1 cellular context compared by ENCODE assay signal in the genomic region with DNA sequence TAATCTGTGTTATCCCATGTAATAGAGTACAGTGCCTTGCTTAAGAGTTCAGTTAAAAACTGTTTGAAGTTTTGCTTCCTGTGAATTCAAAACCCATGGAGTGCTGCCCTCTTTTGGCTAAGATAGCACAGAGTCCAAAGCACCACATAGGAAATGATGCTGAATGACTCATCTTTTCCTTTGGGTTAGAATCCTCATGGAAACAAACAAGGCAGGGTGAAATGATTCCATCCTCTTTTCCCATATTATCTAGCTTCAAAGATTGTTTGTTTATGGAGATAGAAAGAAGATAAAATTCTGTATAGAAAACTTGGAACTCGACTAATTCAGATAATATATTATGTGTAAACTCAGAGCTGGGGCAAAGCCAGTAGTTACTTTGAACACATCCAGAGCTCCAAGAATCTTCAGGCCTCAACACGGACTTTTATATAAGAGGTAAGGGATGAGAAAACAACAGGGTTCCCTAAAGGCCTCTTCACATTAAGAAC.
TF ChIP-seq lines count a peak whose summit lies in the region.

No MANE protein-coding gene starts in this region.

TF ChIP-seq in HEK293, 187 proteins besides CTCF, POLR2A, EP300 and RAD21 (continued from another document and continues in another):
- TF ChIP-seq, protein P1, sequence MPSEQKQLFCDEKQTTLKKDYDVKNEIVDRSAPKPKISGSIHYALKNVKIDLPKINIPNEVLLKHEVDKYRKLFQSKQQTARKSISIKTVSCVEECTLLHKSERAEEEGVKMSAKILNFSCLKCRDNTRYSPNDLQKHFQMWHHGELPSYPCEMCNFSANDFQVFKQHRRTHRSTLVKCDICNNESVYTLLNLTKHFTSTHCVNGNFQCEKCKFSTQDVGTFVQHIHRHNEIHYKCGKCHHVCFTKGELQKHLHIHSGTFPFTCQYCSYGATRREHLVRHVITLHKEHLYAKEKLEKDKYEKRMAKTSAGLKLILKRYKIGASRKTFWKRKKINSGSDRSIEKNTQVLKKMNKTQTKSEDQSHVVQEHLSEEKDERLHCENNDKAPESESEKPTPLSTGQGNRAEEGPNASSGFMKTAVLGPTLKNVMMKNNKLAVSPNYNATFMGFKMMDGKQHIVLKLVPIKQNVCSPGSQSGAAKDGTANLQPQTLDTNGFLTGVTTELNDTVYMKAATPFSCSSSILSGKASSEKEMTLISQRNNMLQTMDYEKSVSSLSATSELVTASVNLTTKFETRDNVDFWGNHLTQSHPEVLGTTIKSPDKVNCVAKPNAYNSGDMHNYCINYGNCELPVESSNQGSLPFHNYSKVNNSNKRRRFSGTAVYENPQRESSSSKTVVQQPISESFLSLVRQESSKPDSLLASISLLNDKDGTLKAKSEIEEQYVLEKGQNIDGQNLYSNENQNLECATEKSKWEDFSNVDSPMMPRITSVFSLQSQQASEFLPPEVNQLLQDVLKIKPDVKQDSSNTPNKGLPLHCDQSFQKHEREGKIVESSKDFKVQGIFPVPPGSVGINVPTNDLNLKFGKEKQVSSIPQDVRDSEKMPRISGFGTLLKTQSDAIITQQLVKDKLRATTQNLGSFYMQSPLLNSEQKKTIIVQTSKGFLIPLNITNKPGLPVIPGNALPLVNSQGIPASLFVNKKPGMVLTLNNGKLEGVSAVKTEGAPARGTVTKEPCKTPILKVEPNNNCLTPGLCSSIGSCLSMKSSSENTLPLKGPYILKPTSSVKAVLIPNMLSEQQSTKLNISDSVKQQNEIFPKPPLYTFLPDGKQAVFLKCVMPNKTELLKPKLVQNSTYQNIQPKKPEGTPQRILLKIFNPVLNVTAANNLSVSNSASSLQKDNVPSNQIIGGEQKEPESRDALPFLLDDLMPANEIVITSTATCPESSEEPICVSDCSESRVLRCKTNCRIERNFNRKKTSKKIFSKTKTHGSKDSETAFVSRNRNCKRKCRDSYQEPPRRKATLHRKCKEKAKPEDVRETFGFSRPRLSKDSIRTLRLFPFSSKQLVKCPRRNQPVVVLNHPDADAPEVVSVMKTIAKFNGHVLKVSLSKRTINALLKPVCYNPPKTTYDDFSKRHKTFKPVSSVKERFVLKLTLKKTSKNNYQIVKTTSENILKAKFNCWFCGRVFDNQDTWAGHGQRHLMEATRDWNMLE (tag by site-specific recombination; conservative IDR thresholded peaks at IDR 0.05; ENCODE audit: low read depth) = peak; percentile 64
- TF ChIP-seq, protein P2, sequence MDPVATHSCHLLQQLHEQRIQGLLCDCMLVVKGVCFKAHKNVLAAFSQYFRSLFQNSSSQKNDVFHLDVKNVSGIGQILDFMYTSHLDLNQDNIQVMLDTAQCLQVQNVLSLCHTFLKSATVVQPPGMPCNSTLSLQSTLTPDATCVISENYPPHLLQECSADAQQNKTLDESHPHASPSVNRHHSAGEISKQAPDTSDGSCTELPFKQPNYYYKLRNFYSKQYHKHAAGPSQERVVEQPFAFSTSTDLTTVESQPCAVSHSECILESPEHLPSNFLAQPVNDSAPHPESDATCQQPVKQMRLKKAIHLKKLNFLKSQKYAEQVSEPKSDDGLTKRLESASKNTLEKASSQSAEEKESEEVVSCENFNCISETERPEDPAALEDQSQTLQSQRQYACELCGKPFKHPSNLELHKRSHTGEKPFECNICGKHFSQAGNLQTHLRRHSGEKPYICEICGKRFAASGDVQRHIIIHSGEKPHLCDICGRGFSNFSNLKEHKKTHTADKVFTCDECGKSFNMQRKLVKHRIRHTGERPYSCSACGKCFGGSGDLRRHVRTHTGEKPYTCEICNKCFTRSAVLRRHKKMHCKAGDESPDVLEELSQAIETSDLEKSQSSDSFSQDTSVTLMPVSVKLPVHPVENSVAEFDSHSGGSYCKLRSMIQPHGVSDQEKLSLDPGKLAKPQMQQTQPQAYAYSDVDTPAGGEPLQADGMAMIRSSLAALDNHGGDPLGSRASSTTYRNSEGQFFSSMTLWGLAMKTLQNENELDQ (tag by site-specific recombination; IDR thresholded peaks at IDR 0.05; ENCODE audit: low read depth) = no peak
- no peak for TF ChIP-seq ZNF785 (tag by site-specific recombination; IDR thresholded peaks at IDR 0.05)
- TF ChIP-seq, protein P3, sequence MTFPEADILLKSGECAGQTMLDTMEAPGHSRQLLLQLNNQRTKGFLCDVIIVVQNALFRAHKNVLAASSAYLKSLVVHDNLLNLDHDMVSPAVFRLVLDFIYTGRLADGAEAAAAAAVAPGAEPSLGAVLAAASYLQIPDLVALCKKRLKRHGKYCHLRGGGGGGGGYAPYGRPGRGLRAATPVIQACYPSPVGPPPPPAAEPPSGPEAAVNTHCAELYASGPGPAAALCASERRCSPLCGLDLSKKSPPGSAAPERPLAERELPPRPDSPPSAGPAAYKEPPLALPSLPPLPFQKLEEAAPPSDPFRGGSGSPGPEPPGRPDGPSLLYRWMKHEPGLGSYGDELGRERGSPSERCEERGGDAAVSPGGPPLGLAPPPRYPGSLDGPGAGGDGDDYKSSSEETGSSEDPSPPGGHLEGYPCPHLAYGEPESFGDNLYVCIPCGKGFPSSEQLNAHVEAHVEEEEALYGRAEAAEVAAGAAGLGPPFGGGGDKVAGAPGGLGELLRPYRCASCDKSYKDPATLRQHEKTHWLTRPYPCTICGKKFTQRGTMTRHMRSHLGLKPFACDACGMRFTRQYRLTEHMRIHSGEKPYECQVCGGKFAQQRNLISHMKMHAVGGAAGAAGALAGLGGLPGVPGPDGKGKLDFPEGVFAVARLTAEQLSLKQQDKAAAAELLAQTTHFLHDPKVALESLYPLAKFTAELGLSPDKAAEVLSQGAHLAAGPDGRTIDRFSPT (tag by site-specific recombination; IDR thresholded peaks at IDR 0.05) = peak; percentile 49; the same call in 1 of the 2 replicates
- peak; percentile 88; the same call in 1 of the 2 replicates for TF ChIP-seq ZNF184 (tag by site-specific recombination; IDR thresholded peaks at IDR 0.05)
- TF ChIP-seq, protein P4, sequence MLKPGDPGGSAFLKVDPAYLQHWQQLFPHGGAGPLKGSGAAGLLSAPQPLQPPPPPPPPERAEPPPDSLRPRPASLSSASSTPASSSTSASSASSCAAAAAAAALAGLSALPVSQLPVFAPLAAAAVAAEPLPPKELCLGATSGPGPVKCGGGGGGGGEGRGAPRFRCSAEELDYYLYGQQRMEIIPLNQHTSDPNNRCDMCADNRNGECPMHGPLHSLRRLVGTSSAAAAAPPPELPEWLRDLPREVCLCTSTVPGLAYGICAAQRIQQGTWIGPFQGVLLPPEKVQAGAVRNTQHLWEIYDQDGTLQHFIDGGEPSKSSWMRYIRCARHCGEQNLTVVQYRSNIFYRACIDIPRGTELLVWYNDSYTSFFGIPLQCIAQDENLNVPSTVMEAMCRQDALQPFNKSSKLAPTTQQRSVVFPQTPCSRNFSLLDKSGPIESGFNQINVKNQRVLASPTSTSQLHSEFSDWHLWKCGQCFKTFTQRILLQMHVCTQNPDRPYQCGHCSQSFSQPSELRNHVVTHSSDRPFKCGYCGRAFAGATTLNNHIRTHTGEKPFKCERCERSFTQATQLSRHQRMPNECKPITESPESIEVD (tag by site-specific recombination; IDR thresholded peaks at IDR 0.05) = peak; percentile 78
- TF ChIP-seq ZNF843 (tag by site-specific recombination; IDR thresholded peaks at IDR 0.05) = peak; percentile 57; the same call in 1 of the 2 replicates
- TF ChIP-seq, protein P5, sequence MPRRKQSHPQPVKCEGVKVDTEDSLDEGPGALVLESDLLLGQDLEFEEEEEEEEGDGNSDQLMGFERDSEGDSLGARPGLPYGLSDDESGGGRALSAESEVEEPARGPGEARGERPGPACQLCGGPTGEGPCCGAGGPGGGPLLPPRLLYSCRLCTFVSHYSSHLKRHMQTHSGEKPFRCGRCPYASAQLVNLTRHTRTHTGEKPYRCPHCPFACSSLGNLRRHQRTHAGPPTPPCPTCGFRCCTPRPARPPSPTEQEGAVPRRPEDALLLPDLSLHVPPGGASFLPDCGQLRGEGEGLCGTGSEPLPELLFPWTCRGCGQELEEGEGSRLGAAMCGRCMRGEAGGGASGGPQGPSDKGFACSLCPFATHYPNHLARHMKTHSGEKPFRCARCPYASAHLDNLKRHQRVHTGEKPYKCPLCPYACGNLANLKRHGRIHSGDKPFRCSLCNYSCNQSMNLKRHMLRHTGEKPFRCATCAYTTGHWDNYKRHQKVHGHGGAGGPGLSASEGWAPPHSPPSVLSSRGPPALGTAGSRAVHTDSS (tag by site-specific recombination; IDR thresholded peaks at IDR 0.05) = 0 out of 2 replicates have a peak, but pooled peaks have one; percentile 13
- peak; percentile 59; the same call in 1 of the 2 replicates for TF ChIP-seq ZBTB17 (tag by site-specific recombination; IDR thresholded peaks at IDR 0.05)
- TF ChIP-seq REPIN1 (tag by site-specific recombination; IDR thresholded peaks at IDR 0.05; ENCODE audit: low read depth) = no peak
- TF ChIP-seq, protein P6, sequence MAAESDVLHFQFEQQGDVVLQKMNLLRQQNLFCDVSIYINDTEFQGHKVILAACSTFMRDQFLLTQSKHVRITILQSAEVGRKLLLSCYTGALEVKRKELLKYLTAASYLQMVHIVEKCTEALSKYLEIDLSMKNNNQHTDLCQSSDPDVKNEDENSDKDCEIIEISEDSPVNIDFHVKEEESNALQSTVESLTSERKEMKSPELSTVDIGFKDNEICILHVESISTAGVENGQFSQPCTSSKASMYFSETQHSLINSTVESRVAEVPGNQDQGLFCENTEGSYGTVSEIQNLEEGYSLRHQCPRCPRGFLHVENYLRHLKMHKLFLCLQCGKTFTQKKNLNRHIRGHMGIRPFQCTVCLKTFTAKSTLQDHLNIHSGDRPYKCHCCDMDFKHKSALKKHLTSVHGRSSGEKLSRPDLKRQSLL (tag by site-specific recombination; IDR thresholded peaks at IDR 0.05) = peak; percentile 4; the same call in 1 of the 2 replicates
- TF ChIP-seq, protein P7, sequence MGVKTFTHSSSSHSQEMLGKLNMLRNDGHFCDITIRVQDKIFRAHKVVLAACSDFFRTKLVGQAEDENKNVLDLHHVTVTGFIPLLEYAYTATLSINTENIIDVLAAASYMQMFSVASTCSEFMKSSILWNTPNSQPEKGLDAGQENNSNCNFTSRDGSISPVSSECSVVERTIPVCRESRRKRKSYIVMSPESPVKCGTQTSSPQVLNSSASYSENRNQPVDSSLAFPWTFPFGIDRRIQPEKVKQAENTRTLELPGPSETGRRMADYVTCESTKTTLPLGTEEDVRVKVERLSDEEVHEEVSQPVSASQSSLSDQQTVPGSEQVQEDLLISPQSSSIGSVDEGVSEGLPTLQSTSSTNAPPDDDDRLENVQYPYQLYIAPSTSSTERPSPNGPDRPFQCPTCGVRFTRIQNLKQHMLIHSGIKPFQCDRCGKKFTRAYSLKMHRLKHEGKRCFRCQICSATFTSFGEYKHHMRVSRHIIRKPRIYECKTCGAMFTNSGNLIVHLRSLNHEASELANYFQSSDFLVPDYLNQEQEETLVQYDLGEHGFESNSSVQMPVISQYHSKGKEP (tag by site-specific recombination; IDR thresholded peaks at IDR 0.05) = peak; percentile 56; the same call in 1 of the 2 replicates
- no peak for TF ChIP-seq ZNF266 (tag by site-specific recombination; IDR thresholded peaks at IDR 0.05; ENCODE audit: low read depth)
- TF ChIP-seq ZBTB7A (tag by site-specific recombination; IDR thresholded peaks at IDR 0.05; ENCODE audit: low read depth) = no peak
- TF ChIP-seq, protein P8, sequence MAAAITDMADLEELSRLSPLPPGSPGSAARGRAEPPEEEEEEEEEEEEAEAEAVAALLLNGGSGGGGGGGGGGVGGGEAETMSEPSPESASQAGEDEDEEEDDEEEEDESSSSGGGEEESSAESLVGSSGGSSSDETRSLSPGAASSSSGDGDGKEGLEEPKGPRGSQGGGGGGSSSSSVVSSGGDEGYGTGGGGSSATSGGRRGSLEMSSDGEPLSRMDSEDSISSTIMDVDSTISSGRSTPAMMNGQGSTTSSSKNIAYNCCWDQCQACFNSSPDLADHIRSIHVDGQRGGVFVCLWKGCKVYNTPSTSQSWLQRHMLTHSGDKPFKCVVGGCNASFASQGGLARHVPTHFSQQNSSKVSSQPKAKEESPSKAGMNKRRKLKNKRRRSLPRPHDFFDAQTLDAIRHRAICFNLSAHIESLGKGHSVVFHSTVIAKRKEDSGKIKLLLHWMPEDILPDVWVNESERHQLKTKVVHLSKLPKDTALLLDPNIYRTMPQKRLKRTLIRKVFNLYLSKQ (tag by site-specific recombination; IDR thresholded peaks at IDR 0.05; ENCODE audit: borderline replicate concordance) = no peak
- peak; percentile 13; the same call in 1 of the 2 replicates for TF ChIP-seq OSR2 (tag by site-specific recombination; IDR thresholded peaks at IDR 0.05)
- TF ChIP-seq KLF10 (tag by site-specific recombination; IDR thresholded peaks at IDR 0.05) = no peak; the same call in 1 of the 2 replicates
- TF ChIP-seq, protein P9, sequence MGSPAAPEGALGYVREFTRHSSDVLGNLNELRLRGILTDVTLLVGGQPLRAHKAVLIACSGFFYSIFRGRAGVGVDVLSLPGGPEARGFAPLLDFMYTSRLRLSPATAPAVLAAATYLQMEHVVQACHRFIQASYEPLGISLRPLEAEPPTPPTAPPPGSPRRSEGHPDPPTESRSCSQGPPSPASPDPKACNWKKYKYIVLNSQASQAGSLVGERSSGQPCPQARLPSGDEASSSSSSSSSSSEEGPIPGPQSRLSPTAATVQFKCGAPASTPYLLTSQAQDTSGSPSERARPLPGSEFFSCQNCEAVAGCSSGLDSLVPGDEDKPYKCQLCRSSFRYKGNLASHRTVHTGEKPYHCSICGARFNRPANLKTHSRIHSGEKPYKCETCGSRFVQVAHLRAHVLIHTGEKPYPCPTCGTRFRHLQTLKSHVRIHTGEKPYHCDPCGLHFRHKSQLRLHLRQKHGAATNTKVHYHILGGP (tag by site-specific recombination; IDR thresholded peaks at IDR 0.05) = no peak
- no peak for TF ChIP-seq ZNF274 (IDR thresholded peaks at IDR 0.05; ENCODE audit: low read length)
- TF ChIP-seq ZNF274 (tag by site-specific recombination; IDR thresholded peaks at IDR 0.05; ENCODE audit: borderline replicate concordance) = no peak
- TF ChIP-seq ZNF654 (tag by site-specific recombination; IDR thresholded peaks at IDR 0.05; ENCODE audit: low read depth) = peak; percentile 100
- TF ChIP-seq ZNF248 (tag by site-specific recombination; IDR thresholded peaks at IDR 0.05) = no peak
- TF ChIP-seq, protein P10, sequence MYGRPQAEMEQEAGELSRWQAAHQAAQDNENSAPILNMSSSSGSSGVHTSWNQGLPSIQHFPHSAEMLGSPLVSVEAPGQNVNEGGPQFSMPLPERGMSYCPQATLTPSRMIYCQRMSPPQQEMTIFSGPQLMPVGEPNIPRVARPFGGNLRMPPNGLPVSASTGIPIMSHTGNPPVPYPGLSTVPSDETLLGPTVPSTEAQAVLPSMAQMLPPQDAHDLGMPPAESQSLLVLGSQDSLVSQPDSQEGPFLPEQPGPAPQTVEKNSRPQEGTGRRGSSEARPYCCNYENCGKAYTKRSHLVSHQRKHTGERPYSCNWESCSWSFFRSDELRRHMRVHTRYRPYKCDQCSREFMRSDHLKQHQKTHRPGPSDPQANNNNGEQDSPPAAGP (tag by site-specific recombination; IDR thresholded peaks at IDR 0.05) = 0 out of 2 replicates have a peak, but pooled peaks have one; percentile 69
- TF ChIP-seq, protein P11, sequence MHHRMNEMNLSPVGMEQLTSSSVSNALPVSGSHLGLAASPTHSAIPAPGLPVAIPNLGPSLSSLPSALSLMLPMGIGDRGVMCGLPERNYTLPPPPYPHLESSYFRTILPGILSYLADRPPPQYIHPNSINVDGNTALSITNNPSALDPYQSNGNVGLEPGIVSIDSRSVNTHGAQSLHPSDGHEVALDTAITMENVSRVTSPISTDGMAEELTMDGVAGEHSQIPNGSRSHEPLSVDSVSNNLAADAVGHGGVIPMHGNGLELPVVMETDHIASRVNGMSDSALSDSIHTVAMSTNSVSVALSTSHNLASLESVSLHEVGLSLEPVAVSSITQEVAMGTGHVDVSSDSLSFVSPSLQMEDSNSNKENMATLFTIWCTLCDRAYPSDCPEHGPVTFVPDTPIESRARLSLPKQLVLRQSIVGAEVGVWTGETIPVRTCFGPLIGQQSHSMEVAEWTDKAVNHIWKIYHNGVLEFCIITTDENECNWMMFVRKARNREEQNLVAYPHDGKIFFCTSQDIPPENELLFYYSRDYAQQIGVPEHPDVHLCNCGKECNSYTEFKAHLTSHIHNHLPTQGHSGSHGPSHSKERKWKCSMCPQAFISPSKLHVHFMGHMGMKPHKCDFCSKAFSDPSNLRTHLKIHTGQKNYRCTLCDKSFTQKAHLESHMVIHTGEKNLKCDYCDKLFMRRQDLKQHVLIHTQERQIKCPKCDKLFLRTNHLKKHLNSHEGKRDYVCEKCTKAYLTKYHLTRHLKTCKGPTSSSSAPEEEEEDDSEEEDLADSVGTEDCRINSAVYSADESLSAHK (tag by site-specific recombination; IDR thresholded peaks at IDR 0.05) = peak; percentile 52
